ENCODE assay signal across 12 cellular contexts in genomic region chr4:135418353-135418752, GRCh38.
A peak's percentile ranks its signal among the peaks of the same experiment; 100 is the strongest.
DNase-seq lines count a peak whose midpoint lies in the region; ATAC-seq and TF ChIP-seq lines count a peak whose summit lies in the region.
"Had no signal": no experiment of that assay in that cellular context is flagged by ENCODE, and none has a peak within 500 bp of the region (broad histone marks: within the 10 kb centered on the region; RNA-seq: fewer than 3 reads in every experiment).

No MANE protein-coding gene starts in this region.

- H3K23ac ChIP-seq in IMR-90 (ENCODE audit: low read depth, low read length), result no peak overlapping the region
- H3K23ac ChIP-seq in neuronal stem cell (ENCODE audit: low read depth, low read length, poor library complexity), result no peak overlapping the region

- no peak overlapping the region for H3K4me3 ChIP-seq in breast epithelium
- no peak overlapping the region for H3K4me3 ChIP-seq in IMR-90 (ENCODE audit: insufficient read depth, low read depth, low read length)
- H3K4me3 ChIP-seq in cardiac fibroblast (replicated peaks in 1 of 2; ENCODE audit: low read depth in 2 of 2, low read length in 2 of 2), result no peak overlapping the region
- H3K4me3 ChIP-seq in neuronal stem cell (ENCODE audit: low read length in 2 of 2), result no peak overlapping the region
- H3K4me3 ChIP-seq: K562, lung had no signal

- H3K36me3 ChIP-seq in breast epithelium (no peaks in the 10 kb centered on the region), IMR-90 (ENCODE audit: control insufficient read depth, insufficient read depth, low read length) (no peaks in the 10 kb centered on the region), neuronal stem cell (replicated peaks in 1 of 2; ENCODE audit: control insufficient read depth in 2 of 2, insufficient read depth in 2 of 2, low read length in 2 of 2) (no peaks in the 10 kb centered on the region)

- no peak overlapping the region for H2AK5ac ChIP-seq in IMR-90 (ENCODE audit: low read depth, low read length)
- H2AK5ac ChIP-seq in neuronal stem cell (ENCODE audit: low read depth, low read length), result no peak overlapping the region

- H2BK120ac ChIP-seq in IMR-90 (ENCODE audit: low read depth, low read length) (no peak overlapping the region), neuronal stem cell (ENCODE audit: low read depth, low read length) (no peak overlapping the region)

- H3K9ac ChIP-seq in IMR-90 (ENCODE audit: low read depth, low read length) (no peak overlapping the region), neuronal stem cell (ENCODE audit: low read depth, low read length, poor library complexity) (no peak overlapping the region)

- H3K27ac ChIP-seq in breast epithelium (no peak overlapping the region), IMR-90 (ENCODE audit: insufficient read depth, low read length) (no peak overlapping the region), neuronal stem cell (replicated peaks; ENCODE audit: low read length) (no peak overlapping the region)

- no peak overlapping the region for H2BK12ac ChIP-seq in neuronal stem cell (ENCODE audit: low read length)

- in situ Hi-C loops in IMR-90 (cut with MboI; ENCODE audit: low sequenced_read_pairs), result no loop called here

- H3K18ac ChIP-seq in IMR-90 (ENCODE audit: low read depth, low read length), result no peak overlapping the region
- no peak overlapping the region for H3K18ac ChIP-seq in neuronal stem cell (ENCODE audit: low read length)

- H2BK5ac ChIP-seq in IMR-90 (ENCODE audit: low read depth, low read length, poor library complexity, severe bottlenecking) (no peak overlapping the region), neuronal stem cell (ENCODE audit: low read length) (no peak overlapping the region)

- no peak overlapping the region for H3K56ac ChIP-seq in IMR-90 (ENCODE audit: extremely low read depth, insufficient read depth, low read length)

- H2BK15ac ChIP-seq in IMR-90 (ENCODE audit: low read depth, low read length), result no peak overlapping the region
- H2BK15ac ChIP-seq in neuronal stem cell (ENCODE audit: low read length), result no peak overlapping the region

- ATAC-seq in IMR-90 (ENCODE audit: low read depth), result peak; percentile 49
- no peak for ATAC-seq in GM21515 (IDR thresholded peaks at IDR 0.05; ENCODE audit: unreplicated experiment)
- no peak for ATAC-seq in GM19467 (IDR thresholded peaks at IDR 0.05; ENCODE audit: unreplicated experiment)
- ATAC-seq: K562 had no signal

- no peak overlapping the region for H3K27ac Mint-ChIP-seq in MCF 10A (ENCODE audit: low read depth, unreplicated experiment)
- H3K27ac Mint-ChIP-seq: stimulated activated naive B cell treated with anti-CD40 and anti-IgM and Interleukin-4, amounts not matched to agents 10 μg/mL and 1 μg/mL and 100 μg/mL, for 72 hours had no signal

- DNase-seq in MCF 10A (ENCODE audit: unreplicated experiment) (peak; percentile 40), breast epithelium (ENCODE audit: low spot score in 2 of 2) (no peak), IMR-90 (peak; percentile 29), cardiac fibroblast (ENCODE audit: low read depth in 2 of 2) (peak; percentile 24 to 50), neuronal stem cell (ENCODE audit: low spot score) (no peak), SHP77 (lab: John Stamatoyannopoulos, UW) (no peak)
- DNase-seq: activated CD8-positive, alpha-beta memory T cell treated with anti-CD3 and anti-CD28 coated beads, Interleukin-2, amount 50 U/mL, for 4 hours; stimulated activated naive B cell treated with anti-CD40 and anti-IgM and Interleukin-4, amounts not matched to agents 10 μg/mL and 1 μg/mL and 100 μg/mL, for 72 hours had no signal

- BruUV-seq in MCF 10A (replicated peaks; lab: Mats Ljungman, UMichigan) (no TSS peak), IMR-90 (replicated peaks; lab: Mats Ljungman, UMichigan) (no TSS peak)

- H2BK20ac ChIP-seq in IMR-90 (ENCODE audit: low read depth, low read length), result no peak overlapping the region

- POLR2A ChIA-PET in MCF 10A (lab: Yijun Ruan, JAX) (no interaction called here), IMR-90 (lab: Charles Lee; ENCODE audit: unreplicated experiment) (no interaction called here)

- dilution Hi-C loops in IMR-90 (cut with HindIII; ENCODE audit: low sequenced_read_pairs, unreplicated experiment), result no loop called here

- no peak overlapping the region for H3K14ac ChIP-seq in IMR-90 (replicated peaks; ENCODE audit: low read depth, low read length)
- H3K14ac ChIP-seq in neuronal stem cell (ENCODE audit: low read length), result no peak overlapping the region

- H3K36me3 Mint-ChIP-seq in MCF 10A (ENCODE audit: insufficient read depth, unreplicated experiment), result no peaks in the 10 kb centered on the region
- H3K36me3 Mint-ChIP-seq: stimulated activated naive B cell treated with anti-CD40 and anti-IgM and Interleukin-4, amounts not matched to agents 10 μg/mL and 1 μg/mL and 100 μg/mL, for 72 hours had no signal

- H3K79me1 ChIP-seq in IMR-90 (ENCODE audit: low read depth in 1 of 2, low read length in 2 of 2) (no peaks in the 10 kb centered on the region), neuronal stem cell (ENCODE audit: low read depth, low read length) (no peaks in the 10 kb centered on the region)

- TF ChIP-seq CTCF in MCF 10A (IDR thresholded peaks at IDR 0.05; ENCODE audit: unreplicated experiment) (peak; percentile 40), breast epithelium (IDR thresholded peaks at IDR 0.05) (no peak), IMR-90 (conservative IDR thresholded peaks at IDR 0.05; ENCODE audit: low read depth, low read length) (peak; percentile 39), cardiac fibroblast (IDR thresholded peaks at IDR 0.05; ENCODE audit: low read depth, low read length) (peak; percentile 49)

- H3K4me2 ChIP-seq in IMR-90 (ENCODE audit: low read depth, low read length) (no peak overlapping the region), neuronal stem cell (ENCODE audit: insufficient read depth, low read length, poor library complexity, severe bottlenecking) (no peak overlapping the region)

- no peaks in the 10 kb centered on the region for H3K9me3 Mint-ChIP-seq in MCF 10A (ENCODE audit: unreplicated experiment)

- WGBS in IMR-90 (ENCODE audit: extremely low coverage in 2 of 2, insufficient read length in 1 of 2), 2 experiments, result no CpG with 5 or more reads among the region's 1 CpG
- WGBS in neuronal stem cell (ENCODE audit: extremely low coverage in 2 of 2, insufficient read length in 2 of 2, insufficient replicate concordance in 1 of 2), 2 donors, result no CpG with 5 or more reads among the region's 1 CpG

- intact Hi-C loops in MCF 10A (cut with micrococcal nuclease), result no loop called here
- intact Hi-C loops in breast epithelium (cut with DNase I; ENCODE audit: low total_unique reads), result no loop called here
- intact Hi-C loops in IMR-90 (cut with micrococcal nuclease), result no loop called here

- CTCF ChIA-PET in MCF 10A (lab: Yijun Ruan, JAX), result no interaction called here
- CTCF ChIA-PET in IMR-90 (lab: Yijun Ruan, JAX), result no interaction called here

- H4K91ac ChIP-seq in IMR-90 (ENCODE audit: insufficient read depth, low read depth, low read length), result no peak overlapping the region
- H4K91ac ChIP-seq in neuronal stem cell (ENCODE audit: low read depth, low read length, poor library complexity), result no peak overlapping the region

- H3K4me3 Mint-ChIP-seq in MCF 10A (ENCODE audit: unreplicated experiment), result no peak overlapping the region
- H3K4me3 Mint-ChIP-seq: stimulated activated naive B cell treated with anti-CD40 and anti-IgM and Interleukin-4, amounts not matched to agents 10 μg/mL and 1 μg/mL and 100 μg/mL, for 72 hours had no signal

- H4K20me1 ChIP-seq in IMR-90 (ENCODE audit: insufficient read depth, low read length), result no peaks in the 10 kb centered on the region

- H3K27me3 Mint-ChIP-seq in MCF 10A (ENCODE audit: insufficient read depth, unreplicated experiment), result no peaks in the 10 kb centered on the region
- H3K27me3 Mint-ChIP-seq: stimulated activated naive B cell treated with anti-CD40 and anti-IgM and Interleukin-4, amounts not matched to agents 10 μg/mL and 1 μg/mL and 100 μg/mL, for 72 hours had no signal

- H3K4ac ChIP-seq in IMR-90 (ENCODE audit: low read depth, low read length), result no peak overlapping the region
- no peak overlapping the region for H3K4ac ChIP-seq in neuronal stem cell (ENCODE audit: low read length)

- H2AFZ ChIP-seq in IMR-90 (replicated peaks; ENCODE audit: low read length, poor library complexity), result no peak overlapping the region
- H2AFZ ChIP-seq in neuronal stem cell (ENCODE audit: low read length), result no peak overlapping the region

- no peaks in the 10 kb centered on the region for H3K4me1 Mint-ChIP-seq in MCF 10A (ENCODE audit: insufficient read depth, unreplicated experiment)
- H3K4me1 Mint-ChIP-seq: stimulated activated naive B cell treated with anti-CD40 and anti-IgM and Interleukin-4, amounts not matched to agents 10 μg/mL and 1 μg/mL and 100 μg/mL, for 72 hours had no signal

- H3K4me1 ChIP-seq in breast epithelium (no peaks in the 10 kb centered on the region), IMR-90 (ENCODE audit: control insufficient read depth, insufficient read depth, low read length) (no peaks in the 10 kb centered on the region), neuronal stem cell (ENCODE audit: control insufficient read depth in 2 of 2, insufficient read depth in 1 of 2, low read depth in 1 of 2, low read length in 2 of 2) (no peaks in the 10 kb centered on the region)

- H3K27me3 ChIP-seq in breast epithelium (no peaks in the 10 kb centered on the region), IMR-90 (ENCODE audit: control insufficient read depth, insufficient read depth, low read length) (no peaks in the 10 kb centered on the region), neuronal stem cell (ENCODE audit: control insufficient read depth in 3 of 3, insufficient read depth in 3 of 3, low read depth in 1 of 3, low read length in 3 of 3) (no peaks in the 10 kb centered on the region)

- no peaks in the 10 kb centered on the region for H3K9me3 ChIP-seq in breast epithelium
- H3K9me3 ChIP-seq in IMR-90 (ENCODE audit: control insufficient read depth, insufficient read depth, low read length), result no peaks in the 10 kb centered on the region
- no peaks in the 10 kb centered on the region for H3K9me3 ChIP-seq in neuronal stem cell (replicated peaks in 1 of 2; ENCODE audit: control insufficient read depth in 2 of 2, insufficient read depth in 1 of 2, low read depth in 1 of 2, low read length in 2 of 2)

- H4K8ac ChIP-seq in IMR-90 (ENCODE audit: low read depth in 2 of 2, low read length in 2 of 2), result no peak overlapping the region
- H4K8ac ChIP-seq in neuronal stem cell (ENCODE audit: low read depth, low read length), result no peak overlapping the region

- H2AK9ac ChIP-seq in IMR-90 (replicated peaks; ENCODE audit: low read depth, low read length, poor library complexity), result no peak overlapping the region

- TF ChIP-seq POLR2A in breast epithelium (IDR thresholded peaks at IDR 0.05) (no peak), IMR-90 (IDR thresholded peaks at IDR 0.05; ENCODE audit: low read depth, low read length) (no peak)

- TF ChIP-seq RAD21 in IMR-90 (IDR thresholded peaks at IDR 0.05; ENCODE audit: low read length), result peak; percentile 51

- H4K5ac ChIP-seq in IMR-90 (ENCODE audit: low read depth, low read length), result no peak overlapping the region

- H3K9me1 ChIP-seq in IMR-90 (ENCODE audit: insufficient read depth, low read length), result no peaks in the 10 kb centered on the region

TF ChIP-seq in IMR-90, 13 proteins besides CTCF, POLR2A, EP300 and RAD21:
- TF ChIP-seq SMC3 (IDR thresholded peaks at IDR 0.05; ENCODE audit: low read depth, low read length), result peak; percentile 41
- TF ChIP-seq MXI1 (IDR thresholded peaks at IDR 0.05; ENCODE audit: borderline replicate concordance, low read depth, low read length), result no peak

Comparison
In these comparisons a context has a peak if more than half of its experiments do, and no peak if none do; other contexts are left out.
1. DNase-seq: peak in MCF 10A (single experiment), IMR-90 (single experiment) and cardiac fibroblast (2 of 2); none in breast epithelium (0 of 2), neuronal stem cell (single experiment) and SHP77 (0 of 2).
2. CTCF ChIP-seq: peak in MCF 10A (single experiment), IMR-90 (single experiment) and cardiac fibroblast (single experiment); none in breast epithelium (0 of 3).